Comparison of ENCODE assay signal across 9 cellular contexts in genomic region chr17:74601944-74602572, GRCh38. TPM values are rescaled to one million over a fixed set of nuclear protein-coding genes. Genes with fewer than 3 reads are reported as not detected.
DNase-seq lines count a peak whose midpoint lies in the region; ATAC-seq and TF ChIP-seq lines count a peak whose summit lies in the region.
"Had no signal": no experiment of that assay in that cellular context is flagged by ENCODE, and none has a peak within 500 bp of the region (broad histone marks: within the 10 kb centered on the region; RNA-seq: fewer than 3 reads in every experiment).

No MANE protein-coding gene starts in this region.

- H3F3A ChIP-seq in OCI-LY1 (ENCODE audit: insufficient read depth, low read length), result no peaks in the 10 kb centered on the region

- no peaks in the 10 kb centered on the region for H3K9me3 ChIP-seq in OCI-LY1 (ENCODE audit: low read length)

- H3K36me3 ChIP-seq in OCI-LY1 (ENCODE audit: insufficient read depth, low read length), result no peaks in the 10 kb centered on the region

- no peak overlapping the region for H3K9ac ChIP-seq in OCI-LY1 (ENCODE audit: low read length)

- no peaks in the 10 kb centered on the region for H3K4me1 ChIP-seq in OCI-LY1 (ENCODE audit: insufficient read depth, low read length, severe bottlenecking)

- no peaks in the 10 kb centered on the region for H3K9me2 ChIP-seq in OCI-LY1 (ENCODE audit: low read depth, low read length)

- H3K4me3 ChIP-seq in GM12875 (ENCODE audit: low read depth, low read length) (no peak overlapping the region), OCI-LY1 (ENCODE audit: low read depth, low read length, poor library complexity, severe bottlenecking) (no peak overlapping the region)

- H3K27me3 ChIP-seq in OCI-LY1 (ENCODE audit: insufficient read depth, low read length), result no peaks in the 10 kb centered on the region

- no peak overlapping the region for H3K27ac ChIP-seq in OCI-LY1 (ENCODE audit: low read depth, low read length, poor library complexity, severe bottlenecking)

- TF ChIP-seq CTCF in GM12875 (IDR thresholded peaks at IDR 0.05; ENCODE audit: borderline replicate concordance, insufficient read depth, low read depth, low read length), result peak; percentile 75
- peak; percentile 55 for TF ChIP-seq CTCF in OCI-LY1 (IDR thresholded peaks at IDR 0.05; ENCODE audit: low read length)

- DNase-seq in CD1c-positive myeloid dendritic cell (ENCODE audit: extremely low spot score) (peak; percentile 66), cerebellum (ENCODE audit: low spot score) (peak; percentile 68), midbrain (lab: John Stamatoyannopoulos, UW) (peak; percentile 21), NCI-H187 (lab: John Stamatoyannopoulos, UW) (no peak)

- no peak overlapping the region for H2AFZ ChIP-seq in OCI-LY1 (ENCODE audit: low read length)

- H4K20me1 ChIP-seq in OCI-LY1 (ENCODE audit: insufficient read depth, low read length), result no peaks in the 10 kb centered on the region

- no peaks in the 10 kb centered on the region for H3K79me2 ChIP-seq in OCI-LY1 (ENCODE audit: insufficient read depth, low read length)

- no peak overlapping the region for H3K4me2 ChIP-seq in OCI-LY1 (ENCODE audit: low read length)

- ATAC-seq in HG03095 (IDR thresholded peaks at IDR 0.05; ENCODE audit: unreplicated experiment), result no peak
- no peak for ATAC-seq in GM21576 (IDR thresholded peaks at IDR 0.05; ENCODE audit: unreplicated experiment)

RNA-seq across cellular contexts. Expression of gene CD300LD, which starts 10.0 kb away (rescaled TPM):
- not detected for total RNA-seq in cerebellum

RNA-seq across cellular contexts. Expression of gene CD300E, which starts 21.5 kb away (rescaled TPM):
- not detected for total RNA-seq in cerebellum

RNA-seq across cellular contexts. Expression of gene CD300H, which starts 34.7 kb away (rescaled TPM):
- not detected for total RNA-seq in cerebellum
- total RNA-seq: T-cell had no signal

RNA-seq across cellular contexts. Expression of gene CD300C, which starts 56.1 kb away (rescaled TPM):
- not detected for total RNA-seq in cerebellum

Comparison
In these comparisons a context has a peak if more than half of its experiments do, and no peak if none do; other contexts are left out.
1. DNase-seq: peak in CD1c-positive myeloid dendritic cell (single experiment), cerebellum (single experiment) and midbrain (single experiment); none in NCI-H187 (0 of 2).